8 cellular contexts compared by ENCODE assay signal in the genomic region with DNA sequence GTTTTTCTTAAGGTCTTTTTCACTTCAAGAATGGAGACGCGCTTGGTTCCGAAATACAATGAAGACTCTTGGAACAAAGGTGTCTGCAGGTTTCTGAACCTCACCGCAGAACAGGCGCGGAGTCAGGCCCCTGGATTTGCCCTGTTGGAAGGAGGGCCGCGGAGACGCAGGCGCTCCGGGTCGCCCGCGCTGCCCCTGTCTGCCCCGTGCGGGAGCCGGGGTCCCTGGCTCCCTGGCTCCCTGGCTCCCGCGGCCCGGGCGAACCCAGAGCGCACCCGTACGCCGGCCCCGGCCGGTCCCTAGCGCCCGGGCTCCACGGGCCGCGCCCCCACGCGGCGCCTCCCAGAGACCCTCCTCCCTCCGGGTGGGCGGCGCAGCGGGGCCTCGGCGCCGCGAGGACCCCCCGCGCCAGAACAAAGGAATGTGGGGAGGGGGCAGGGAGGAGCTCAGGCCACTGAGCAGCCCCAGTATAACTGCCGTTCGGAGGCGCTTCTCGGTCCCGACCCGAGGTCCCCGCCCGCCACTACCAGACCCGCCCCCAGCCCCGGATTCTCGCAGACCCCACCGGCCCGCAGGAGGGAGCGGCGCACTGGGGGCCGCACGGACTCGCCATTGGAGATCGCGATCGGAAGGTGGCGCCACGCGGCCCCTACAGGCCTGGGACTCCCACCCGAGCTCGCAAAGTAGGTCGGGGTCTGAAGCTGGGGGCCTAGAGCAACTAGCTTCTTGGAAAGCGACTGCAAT. TPM values are rescaled to one million over a fixed set of nuclear protein-coding genes. Genes with fewer than 3 reads are reported as not detected.
A peak's percentile ranks its signal among the peaks of the same experiment; 100 is the strongest.
DNase-seq lines count a peak whose midpoint lies in the region; ATAC-seq, FAIRE-seq and TF ChIP-seq lines count a peak whose summit lies in the region.

No MANE protein-coding gene starts in this region.

- no peak overlapping the region for H3K18ac ChIP-seq in H1 (ENCODE audit: extremely low read depth, low read length)

- H3K9me3 ChIP-seq in PC-3 (ENCODE audit: low read length) (no peaks in the 10 kb centered on the region), H1 (ENCODE audit: insufficient read depth in 2 of 2, low read depth in 1 of 2, low read length in 1 of 2) (no peaks in the 10 kb centered on the region), mesodermal cell (ENCODE audit: control insufficient read depth, low read length) (no peaks in the 10 kb centered on the region), upper lobe of right lung (no peaks in the 10 kb centered on the region), Caco-2 (no peaks in the 10 kb centered on the region)

- H3K4ac ChIP-seq in H1 (replicated peaks; ENCODE audit: insufficient read length, low read depth, low read length), result no peak overlapping the region

- H2BK120ac ChIP-seq in H1 (replicated peaks; ENCODE audit: low read depth, low read length), result no peak overlapping the region

- H3K27me3 ChIP-seq in PC-3 (ENCODE audit: low read length) (no peaks in the 10 kb centered on the region), H1 (replicated peaks in 1 of 4; ENCODE audit: control insufficient read depth in 3 of 4, extremely low read depth in 1 of 4, insufficient read depth in 3 of 4, low read length in 3 of 4) (peaks cover 2 to 45% (median 30%) of the 10 kb centered on the region in 4 experiments), upper lobe of right lung (no peaks in the 10 kb centered on the region), Caco-2 (replicated peaks; ENCODE audit: control insufficient read depth, insufficient read depth, low read length) (no peaks in the 10 kb centered on the region)

- no peak overlapping the region for H3K4me3 Mint-ChIP-seq in Caco-2 (ENCODE audit: unreplicated experiment)

- H3K23ac ChIP-seq in H1 (ENCODE audit: insufficient read length), result no peak overlapping the region

- no peak overlapping the region for H2BK20ac ChIP-seq in H1 (ENCODE audit: low read length)

- peak overlapping the region; percentile 85 for H3K9ac ChIP-seq in PC-3 (ENCODE audit: low read length)
- peak overlapping the region in 2 of 4 experiments; percentile 6 to 42; a peak in 2 of 7 replicates for H3K9ac ChIP-seq in H1 (replicated peaks in 1 of 4; ENCODE audit: extremely low read depth in 1 of 4, low read depth in 3 of 4, low read length in 3 of 4)

- no peak overlapping the region for H2AK5ac ChIP-seq in H1 (ENCODE audit: low read depth, low read length)

- DNase-seq in ELF-1 (ENCODE audit: low read depth, low spot score), result peak; percentile 63
- no peak for DNase-seq in PC-3
- DNase-seq in H1 (ENCODE audit: low read depth in 1 of 2, low spot score in 2 of 2), result peak in 1 of 2 experiments; percentile 66
- DNase-seq in upper lobe of right lung, result peak; percentile 72
- no peak for DNase-seq in GM19238 (ENCODE audit: insufficient read length, low spot score)
- DNase-seq in Caco-2, result no peak
- DNase-seq in pons (ENCODE audit: low spot score), result no peak

- CTCF ChIA-PET in PC-3 (lab: Charles Lee) (no interaction called here), H1 (lab: Charles Lee; ENCODE audit: partially characterized antibody) (interaction anchor here (0.7 to 1.0 kb wide), 3 partner anchors 11 to 305 kb away, joined by 3 to 5 read pairs (median 3); no protein-coding TSS in a partner anchor), Caco-2 (lab: Charles Lee) (no interaction called here)

- TF ChIP-seq RAD21 in H1 (IDR thresholded peaks at IDR 0.05 in 1 of 2, conservative IDR thresholded peaks at IDR 0.05 in 1 of 2; ENCODE audit: low read depth in 2 of 2, low read length in 2 of 2), result no peak; a peak in 1 of 4 replicates

- H3K56ac ChIP-seq in H1 (replicated peaks; ENCODE audit: insufficient read length, low read depth, low read length), result no peak overlapping the region

- H3K36me3 ChIP-seq in PC-3 (ENCODE audit: low read depth, low read length) (no peaks in the 10 kb centered on the region), H1 (ENCODE audit: control insufficient read depth in 2 of 4, insufficient read depth in 4 of 4, low read length in 3 of 4) (no peaks in the 10 kb centered on the region), mesodermal cell (ENCODE audit: control insufficient read depth, insufficient read depth, low read length) (no peaks in the 10 kb centered on the region), upper lobe of right lung (no peaks in the 10 kb centered on the region), Caco-2 (ENCODE audit: control insufficient read depth, insufficient read depth, low read length) (no peaks in the 10 kb centered on the region)

- intact Hi-C loops in PC-3 (cut with micrococcal nuclease), result loop anchor here (5.0 kb wide), 2 partner anchors 59 to 119 kb away; partner anchors contain the start of gene AUH
- intact Hi-C loops in upper lobe of right lung (cut with DNase I), result loop anchor here (10.0 kb wide), 1 partner anchor 386 kb away; no protein-coding TSS in a partner anchor
- intact Hi-C loops in Caco-2 (cut with micrococcal nuclease; ENCODE audit: unreplicated experiment), result loop anchor here (5.0 to 10.0 kb wide), 2 partner anchors 224 to 234 kb away; no protein-coding TSS in a partner anchor

- peaks cover 9% of the 10 kb centered on the region for H3K36me3 Mint-ChIP-seq in Caco-2 (ENCODE audit: insufficient read depth, unreplicated experiment)

- no peak for FAIRE-seq in H1 (lab: Jason Lieb, UNC)

- no peak overlapping the region for H4K91ac ChIP-seq in H1 (replicated peaks; ENCODE audit: insufficient read length, low read length)

- ATAC-seq in PC-3, result no peak
- no peak for ATAC-seq in upper lobe of right lung

- H3K4me1 ChIP-seq in PC-3 (ENCODE audit: insufficient read depth, low read length) (peaks cover 43% of the 10 kb centered on the region), H1 (replicated peaks in 1 of 4; ENCODE audit: control insufficient read depth in 3 of 4, insufficient read depth in 4 of 4, low read length in 3 of 4) (peaks cover 2 to 9% (median 4%) of the 10 kb centered on the region in 4 experiments; a peak in 4 of 7 replicates), mesodermal cell (ENCODE audit: control insufficient read depth, insufficient read depth, low read length, poor library complexity, severe bottlenecking) (peaks cover 21% of the 10 kb centered on the region), upper lobe of right lung (peaks cover 37% of the 10 kb centered on the region), Caco-2 (peaks cover 11% of the 10 kb centered on the region)

- H3K79me2 ChIP-seq in PC-3 (ENCODE audit: low read length) (peaks cover 71% of the 10 kb centered on the region), H1 (ENCODE audit: control insufficient read depth in 1 of 2, insufficient read depth in 2 of 2, low read length in 2 of 2) (peaks cover 0 to 57% of the 10 kb centered on the region in 2 experiments; a peak in 3 of 4 replicates)

- H3K14ac ChIP-seq in H1 (ENCODE audit: insufficient read length), result no peak overlapping the region

- no peaks in the 10 kb centered on the region for H3F3A ChIP-seq in PC-3 (ENCODE audit: low read length, unreplicated experiment)

- peaks cover 6% of the 10 kb centered on the region for H3K4me1 Mint-ChIP-seq in Caco-2 (ENCODE audit: low read depth, unreplicated experiment)

- BruUV-seq in PC-3 (replicated peaks; lab: Mats Ljungman, UMichigan), result no TSS peak
- BruUV-seq in Caco-2 (replicated peaks; lab: Mats Ljungman, UMichigan), result no TSS peak

- peak overlapping the region; percentile 48; the same call in 1 of the 2 replicates for H4K8ac ChIP-seq in H1 (ENCODE audit: extremely low read depth, insufficient read depth, low read length)

- H4K20me1 ChIP-seq in PC-3 (ENCODE audit: low read length) (peaks cover 47% of the 10 kb centered on the region), H1 (replicated peaks in 1 of 2; ENCODE audit: control insufficient read depth in 1 of 2, insufficient read depth in 2 of 2, low read length in 2 of 2) (peaks cover 19 to 20% of the 10 kb centered on the region in 2 experiments)

- no peak for TF ChIP-seq POLR2A in H1 (IDR thresholded peaks at IDR 0.05; ENCODE audit: control extremely low read depth in 1 of 2, low read depth in 2 of 2, low read length in 2 of 2)

- peak; percentile 56 for TF ChIP-seq CTCF in PC-3 (conservative IDR thresholded peaks at IDR 0.05; ENCODE audit: low read depth, low read length)
- TF ChIP-seq CTCF in H1 (IDR thresholded peaks at IDR 0.05; ENCODE audit: control extremely low read depth in 1 of 3, insufficient read depth in 1 of 3, low read depth in 1 of 3, low read length in 3 of 3), result peak in 2 of 3 experiments; percentile 27 to 34; a peak in 3 of 4 replicates
- TF ChIP-seq CTCF in upper lobe of right lung (IDR thresholded peaks at IDR 0.05), result peak; percentile 34
- no peak for TF ChIP-seq CTCF in Caco-2 (IDR thresholded peaks at IDR 0.05; ENCODE audit: insufficient read depth in 1 of 2, low read depth in 1 of 2, low read length in 1 of 2, severe bottlenecking in 1 of 2, unreplicated experiment in 1 of 2)

- no peak overlapping the region for H4K5ac ChIP-seq in H1 (ENCODE audit: insufficient read length, low read depth, low read length)

- no peak for TF ChIP-seq EP300 in H1 (IDR thresholded peaks at IDR 0.05; ENCODE audit: borderline replicate concordance in 1 of 2, low read depth in 2 of 2, low read length in 2 of 2)

- 0 out of 2 replicates have a peak overlapping the region, but pooled peaks have one; percentile 2 for H3K27ac ChIP-seq in PC-3 (ENCODE audit: low read length)
- H3K27ac ChIP-seq in H1 (ENCODE audit: low read depth, low read length), result no peak overlapping the region
- H3K27ac ChIP-seq in mesodermal cell (ENCODE audit: low read depth, low read length, severe bottlenecking), result peak overlapping the region; percentile 41
- H3K27ac ChIP-seq in upper lobe of right lung, result peak overlapping the region; percentile 87

- no peak overlapping the region for H2AFZ ChIP-seq in PC-3 (ENCODE audit: low read length)
- H2AFZ ChIP-seq in H1 (ENCODE audit: low read length), result no peak overlapping the region

- POLR2A ChIA-PET in PC-3 (lab: Charles Lee; ENCODE audit: unreplicated experiment) (interaction anchor here (1.1 kb wide), 1 partner anchor 60 kb away, joined by 13 read pairs; no protein-coding TSS in a partner anchor), H1 (lab: Charles Lee; ENCODE audit: partially characterized antibody) (interaction anchor here (0.7 to 1.1 kb wide), 2 partner anchors 10 to 61 kb away, joined by 4 read pairs; no protein-coding TSS in a partner anchor), Caco-2 (lab: Charles Lee) (no interaction called here)

- H2BK15ac ChIP-seq in H1 (ENCODE audit: low read length), result no peak overlapping the region

- no peaks in the 10 kb centered on the region for H3K9me3 Mint-ChIP-seq in Caco-2 (ENCODE audit: unreplicated experiment)

- H3K27ac Mint-ChIP-seq in Caco-2 (ENCODE audit: unreplicated experiment), result no peak overlapping the region

- H3K23me2 ChIP-seq in H1 (ENCODE audit: low read depth, low read length), result peaks cover 13% of the 10 kb centered on the region

- WGBS in H1 (ENCODE audit: extremely low coverage in 1 of 2, insufficient coverage in 1 of 2, insufficient read length in 1 of 2, insufficient replicate concordance in 2 of 2, low coverage in 1 of 2, low lambda C conversion rate in 2 of 2, missing lambda C conversion rate in 1 of 2), 2 experiments, result 1% methylated on average over 36 of the region's 73 CpGs; no CpG with 5 or more reads in 1 of the 2 experiments
- 5% methylated on average over 31 to 42 of the region's 73 CpGs for WGBS in mesodermal cell (ENCODE audit: insufficient coverage in 2 of 2), 2 experiments

- H3K9me2 ChIP-seq in PC-3 (replicated peaks; ENCODE audit: low read length), result no peaks in the 10 kb centered on the region

- H3K27me3 Mint-ChIP-seq in Caco-2 (ENCODE audit: insufficient read depth, unreplicated experiment), result no peaks in the 10 kb centered on the region

- no peak overlapping the region for H2BK12ac ChIP-seq in H1 (ENCODE audit: low read depth, low read length)

- no peak overlapping the region for H2BK5ac ChIP-seq in H1 (ENCODE audit: low read depth, low read length)

- peak overlapping the region; percentile 93 for H3K4me2 ChIP-seq in PC-3 (ENCODE audit: low read length)
- H3K4me2 ChIP-seq in H1 (ENCODE audit: insufficient read depth in 1 of 2, low read depth in 2 of 2, low read length in 2 of 2), result peak overlapping the region; percentile 86 to 91

- peaks cover 5% of the 10 kb centered on the region; the same call in 1 of the 2 replicates for H3K79me1 ChIP-seq in H1 (ENCODE audit: low read depth, low read length)

- H3K4me3 ChIP-seq in PC-3 (ENCODE audit: low read length), result peak overlapping the region; percentile 96
- H3K4me3 ChIP-seq in H1 (ENCODE audit: extremely low read depth in 1 of 4, insufficient read depth in 2 of 4, low read depth in 3 of 4, low read length in 4 of 4), result peak overlapping the region; percentile 48 to 97 (median 54)
- peak overlapping the region; percentile 78 for H3K4me3 ChIP-seq in mesodermal cell (ENCODE audit: extremely low read depth, insufficient read depth, low read length, poor library complexity, severe bottlenecking)
- H3K4me3 ChIP-seq in upper lobe of right lung, result peak overlapping the region; percentile 71
- no peak overlapping the region for H3K4me3 ChIP-seq in Caco-2 (ENCODE audit: low read depth, low read length)

RNA-seq across cellular contexts. Expression of gene NFIL3, which starts 2.4 kb away (rescaled TPM):
- total RNA-seq in PC-3 (2014; rRNA removed) (5.4 and 7.5 TPM in 2 replicates), upper lobe of right lung (26.2 TPM), Caco-2 (2022) (13.5 and 14.9 TPM in 2 replicates)
- total RNA-seq in H1 (2021; fragmentation: NEBNext Ultra II Directional; extraction: Animal tissue kit (Norgen Biotek cat#: 25700)), result 11.9 and 13.5 TPM in 2 replicates
- polyA plus RNA-seq in H1 (2011; rRNA removed), result 2.7 and 3.4 TPM in 2 replicates
- polyA plus RNA-seq in H1 (2011; cell fraction: cytosol; rRNA removed), result 4.4 TPM
- 2.6 TPM for polyA plus RNA-seq in H1 (2011; cell fraction: nucleus; rRNA removed)
- polyA plus RNA-seq in H1 (2012, experiment 1 of 2), result 8.6 to 16.7 TPM (median 9.6 TPM) in 4 replicates
- polyA plus RNA-seq in H1 (2012, experiment 2 of 2), result 2.5 TPM
- 7.8 TPM for polyA plus RNA-seq in H1 (2013, experiment 1 of 2)
- 7.8 TPM for polyA plus RNA-seq in H1 (2013, experiment 2 of 2)
- polyA minus RNA-seq in H1 (2011; rRNA and poly(A)+ RNA removed), result 3.8 TPM in 2 replicates
- polyA minus RNA-seq in H1 (2011; cell fraction: cytosol; rRNA and poly(A)+ RNA removed), result 6.2 TPM
- polyA minus RNA-seq in H1 (2011; cell fraction: nucleus; rRNA and poly(A)+ RNA removed), result 5.0 TPM
- 17.7 TPM for polyA plus RNA-seq in mesodermal cell (2013, experiment 1 of 2)
- 18.5 TPM for polyA plus RNA-seq in mesodermal cell (2013, experiment 2 of 2)

RNA-seq across cellular contexts. Expression of gene AUH, which starts 59.5 kb away (rescaled TPM):
- total RNA-seq in PC-3 (2014; rRNA removed), result 30.4 and 32.3 TPM in 2 replicates
- total RNA-seq in H1 (2021; fragmentation: NEBNext Ultra II Directional; extraction: Animal tissue kit (Norgen Biotek cat#: 25700)), result 21.9 and 22.1 TPM in 2 replicates
- polyA plus RNA-seq in H1 (2011; rRNA removed), result 5.8 and 6.2 TPM in 2 replicates
- 13.9 TPM for polyA plus RNA-seq in H1 (2011; cell fraction: cytosol; rRNA removed)
- polyA plus RNA-seq in H1 (2011; cell fraction: nucleus; rRNA removed), result 15.6 TPM
- 12.5 to 22.2 TPM (median 14.3 TPM) in 4 replicates for polyA plus RNA-seq in H1 (2012, experiment 1 of 2)
- 3.0 TPM for polyA plus RNA-seq in H1 (2012, experiment 2 of 2)
- 12.1 TPM for polyA plus RNA-seq in H1 (2013, experiment 1 of 2)
- polyA plus RNA-seq in H1 (2013, experiment 2 of 2), result 11.0 TPM
- polyA minus RNA-seq in H1 (2011; rRNA and poly(A)+ RNA removed), result 4.2 and 4.6 TPM in 2 replicates
- 7.5 TPM for polyA minus RNA-seq in H1 (2011; cell fraction: cytosol; rRNA and poly(A)+ RNA removed)
- polyA minus RNA-seq in H1 (2011; cell fraction: nucleus; rRNA and poly(A)+ RNA removed), result 29.9 TPM
- 18.1 TPM for polyA plus RNA-seq in mesodermal cell (2013, experiment 1 of 2)
- 20.1 TPM for polyA plus RNA-seq in mesodermal cell (2013, experiment 2 of 2)
- 18.6 TPM for total RNA-seq in upper lobe of right lung
- 10.3 TPM in 2 replicates for total RNA-seq in Caco-2 (2022)

Comparison
In these comparisons a context has a peak if more than half of its experiments do, and no peak if none do; other contexts are left out.
1. DNase-seq: peak in ELF-1 (single experiment) and upper lobe of right lung (single experiment); none in PC-3 (single experiment), GM19238 (single experiment), Caco-2 (0 of 2) and pons (single experiment).
2. CTCF ChIP-seq: peak in PC-3 (single experiment), H1 (2 of 3) and upper lobe of right lung (single experiment); none in Caco-2 (0 of 2).